In genomic region chr5:5767286-5767928, GRCh38 we compare ENCODE assay signal across 23 cellular contexts.
DNase-seq lines count a peak whose midpoint lies in the region; ATAC-seq, FAIRE-seq and TF ChIP-seq lines count a peak whose summit lies in the region.
"Had no signal": no experiment of that assay in that cellular context is flagged by ENCODE, and none has a peak within 500 bp of the region (broad histone marks: within the 10 kb centered on the region; RNA-seq: fewer than 3 reads in every experiment).

No MANE protein-coding gene starts in this region.

- no peak for TF ChIP-seq EP300 in K562 (IDR thresholded peaks at IDR 0.05; ENCODE audit: low read length)
- TF ChIP-seq EP300 in upper lobe of left lung (IDR thresholded peaks at IDR 0.05), result no peak

- H3K27me3 ChIP-seq in right atrium auricular region (no peaks in the 10 kb centered on the region), K562 (ENCODE audit: control insufficient read depth in 2 of 2, insufficient read depth in 2 of 2, low read length in 2 of 2) (peaks cover 0 to 4% of the 10 kb centered on the region in 2 experiments; a peak in 1 of 5 replicates), right lobe of liver (no peaks in the 10 kb centered on the region), upper lobe of left lung (no peaks in the 10 kb centered on the region)
- H3K27me3 ChIP-seq: suprapubic skin had no signal

- intact Hi-C loops in Right ventricle myocardium superior (cut with DNase I), result no loop called here
- intact Hi-C loops in K562 (cut with micrococcal nuclease), result no loop called here
- intact Hi-C loops in right lobe of liver (cut with DNase I), result no loop called here

- H4K20me1 ChIP-seq in K562 (replicated peaks; ENCODE audit: control insufficient read depth, insufficient read depth, low read length), result no peaks in the 10 kb centered on the region

- no peaks in the 10 kb centered on the region for H3K9me3 ChIP-seq in right atrium auricular region
- no peaks in the 10 kb centered on the region for H3K9me3 ChIP-seq in K562 (replicated peaks; ENCODE audit: control insufficient read depth, insufficient read depth, low read depth, low read length)
- no peaks in the 10 kb centered on the region for H3K9me3 ChIP-seq in right lobe of liver
- H3K9me3 ChIP-seq in upper lobe of left lung, result no peaks in the 10 kb centered on the region
- H3K9me3 ChIP-seq: suprapubic skin had no signal

- H3K9me1 ChIP-seq in K562 (ENCODE audit: control insufficient read depth, insufficient read depth, low read length), result no peaks in the 10 kb centered on the region

- TF ChIP-seq POLR2A in K562 (conservative IDR thresholded peaks at IDR 0.05), result no peak
- TF ChIP-seq POLR2A in right lobe of liver (IDR thresholded peaks at IDR 0.05), result no peak
- no peak for TF ChIP-seq POLR2A in upper lobe of left lung (IDR thresholded peaks at IDR 0.05)

- CTCF ChIA-PET in K562 (lab: Yijun Ruan, JAX; ENCODE audit: low intra/inter-chr PET ratio), result no interaction called here

- POLR2A ChIA-PET in K562 (lab: Yijun Ruan, JAX), result no interaction called here

- 0% methylated on average over 5 of the region's 5 CpGs for WGBS in K562 (ENCODE audit: insufficient coverage, low coverage, missing lambda C conversion rate)
- 27% methylated on average over 4 of the region's 5 CpGs for WGBS in right lobe of liver (ENCODE audit: insufficient coverage, low coverage, low lambda C conversion rate, missing lambda C conversion rate)
- 64 to 79% methylated on average over 3 to 5 of the region's 5 CpGs for WGBS in upper lobe of left lung, 2 donors

- no peaks in the 10 kb centered on the region for H3K36me3 ChIP-seq in right atrium auricular region
- H3K36me3 ChIP-seq in K562 (ENCODE audit: control insufficient read depth, insufficient read depth, low read length), result no peaks in the 10 kb centered on the region
- no peaks in the 10 kb centered on the region for H3K36me3 ChIP-seq in right lobe of liver
- H3K36me3 ChIP-seq in upper lobe of left lung, result no peaks in the 10 kb centered on the region
- H3K36me3 ChIP-seq: suprapubic skin had no signal

- no peak overlapping the region for H3K9ac ChIP-seq in K562 (ENCODE audit: insufficient read depth in 1 of 2, low read depth in 2 of 2, low read length in 2 of 2)

- no peak overlapping the region for H3K4me2 ChIP-seq in K562 (ENCODE audit: insufficient read depth, low read length)

- no peak for TF ChIP-seq CTCF in right atrium auricular region (IDR thresholded peaks at IDR 0.05)
- TF ChIP-seq CTCF in K562 (IDR thresholded peaks at IDR 0.05 in 2 of 3, conservative IDR thresholded peaks at IDR 0.05 in 1 of 3; ENCODE audit: insufficient read depth in 2 of 3, low read depth in 1 of 3, low read length in 3 of 3), result no peak
- TF ChIP-seq CTCF in right lobe of liver (IDR thresholded peaks at IDR 0.05), result no peak
- no peak for TF ChIP-seq CTCF in upper lobe of left lung (IDR thresholded peaks at IDR 0.05)
- TF ChIP-seq CTCF in GM13976 (IDR thresholded peaks at IDR 0.05; ENCODE audit: borderline replicate concordance, control extremely low read depth, extremely low read depth, insufficient read depth, missing control alignments), result no peak

- TF ChIP-seq RAD21 in K562 (CRISPR knock-in tag; conservative IDR thresholded peaks at IDR 0.05 in 1 of 2, IDR thresholded peaks at IDR 0.05 in 1 of 2), result no peak

- H3K4me3 ChIP-seq in right atrium auricular region (no peak overlapping the region), K562 (no peak overlapping the region), right lobe of liver (no peak overlapping the region), upper lobe of left lung (no peak overlapping the region)
- H3K4me3 ChIP-seq: coronary artery, suprapubic skin had no signal

- no TSS peak for BruUV-seq in K562 (replicated peaks; lab: Mats Ljungman, UMichigan)

- peak; percentile 99 for ATAC-seq in Right ventricle myocardium superior (ENCODE audit: poor library complexity)
- no peak for ATAC-seq in K562
- peak; percentile 98 to 99 (median 98) for ATAC-seq in right lobe of liver
- peak; percentile 48 to 60 for ATAC-seq in upper lobe of left lung (ENCODE audit: low FRiP score in 2 of 2)
- no peak for ATAC-seq in GM21528 (IDR thresholded peaks at IDR 0.05; ENCODE audit: low FRiP score, unreplicated experiment)
- no peak for ATAC-seq in HG03442 (IDR thresholded peaks at IDR 0.05; ENCODE audit: unreplicated experiment)
- ATAC-seq: activated CD4-positive, CD25-positive, alpha-beta regulatory T cell treated with anti-CD3 and anti-CD28 coated beads, Interleukin-2, amount 50 U/mL, for 24 hours; activated CD8-positive, alpha-beta T cell treated with anti-CD3 and anti-CD28 coated beads for 36 hours had no signal

- no peak overlapping the region for H2AFZ ChIP-seq in K562 (ENCODE audit: low read depth, low read length)

- H3K4me1 ChIP-seq in right atrium auricular region (peaks cover 0 to 5% of the 10 kb centered on the region in 2 donors), K562 (replicated peaks in 1 of 2; ENCODE audit: control insufficient read depth in 2 of 2, insufficient read depth in 2 of 2, low read length in 2 of 2) (no peaks in the 10 kb centered on the region), right lobe of liver (peaks cover 0 to 16% (median 4%) of the 10 kb centered on the region in 4 donors), upper lobe of left lung (no peaks in the 10 kb centered on the region)
- H3K4me1 ChIP-seq: suprapubic skin had no signal

- H3K79me2 ChIP-seq in K562 (ENCODE audit: control insufficient read depth, insufficient read depth, low read length), result no peaks in the 10 kb centered on the region

- in situ Hi-C loops in K562 (cut with MboI), result no loop called here
- in situ Hi-C loops in GM13976 (cut with MboI; ENCODE audit: low sequenced_read_pairs, unreplicated experiment), result no loop called here

- FAIRE-seq in K562 (lab: Jason Lieb, UNC), result peak; percentile 6
- FAIRE-seq: endometrium, GM18507 had no signal

- H3K27ac ChIP-seq in right atrium auricular region (no peak overlapping the region), K562 (ENCODE audit: extremely low read depth, low read depth, low read length) (no peak overlapping the region), right lobe of liver (peak overlapping the region in 2 of 3 donors; percentile 17 to 49), upper lobe of left lung (no peak overlapping the region)
- H3K27ac ChIP-seq: C4-2B, coronary artery, RWPE1, suprapubic skin had no signal

- peak; percentile 67 for DNase-seq in Right ventricle myocardium superior
- DNase-seq in right atrium auricular region (ENCODE audit: low spot score), result no peak
- DNase-seq in K562 (ENCODE audit: extremely low read depth in 1 of 4, low spot score in 3 of 4), result no peak
- DNase-seq in right lobe of liver, result peak; percentile 78 to 92 (median 82)
- peak in 1 of 2 donors; percentile 71 for DNase-seq in upper lobe of left lung
- no peak for DNase-seq in GM13976 (ENCODE audit: low spot score)
- DNase-seq: activated CD8-positive, alpha-beta T cell treated with anti-CD3 and anti-CD28 coated beads for 36 hours; activated gamma-delta T cell; activated T-cell treated with anti-CD3 and anti-CD28 coated beads for 4 hours; Calu3; H7; NCI-H187; NCI-H524 treated with DMSO at 0.1 percent for 48 hours; nephron progenitor cell had no signal

TF ChIP-seq in K562, 482 proteins besides CTCF, POLR2A, EP300 and RAD21:
- TF ChIP-seq POLR2AphosphoS5 (IDR thresholded peaks at IDR 0.05; ENCODE audit: control insufficient read depth, insufficient read depth, low read depth, low read length) (no peak), ZNF583 (CRISPR knock-in tag; IDR thresholded peaks at IDR 0.05) (no peak), SMARCC2 (IDR thresholded peaks at IDR 0.05; ENCODE audit: low read depth) (no peak), MEIS2 (IDR thresholded peaks at IDR 0.05; ENCODE audit: partially characterized antibody) (no peak), HNRNPK (IDR thresholded peaks at IDR 0.05; ENCODE audit: low read depth, low read length, poor library complexity, severe bottlenecking) (no peak), MCM2 (IDR thresholded peaks at IDR 0.05; ENCODE audit: low read depth) (no peak), VEZF1 (CRISPR knock-in tag; IDR thresholded peaks at IDR 0.05) (no peak), SUPT5H (IDR thresholded peaks at IDR 0.05) (no peak), THRAP3 (IDR thresholded peaks at IDR 0.05; ENCODE audit: borderline replicate concordance) (no peak)

Comparison
In these comparisons a context has a peak if more than half of its experiments do, and no peak if none do; other contexts are left out.
1. DNase-seq: peak in Right ventricle myocardium superior (single experiment) and right lobe of liver (3 of 3); none in right atrium auricular region (single experiment), K562 (0 of 4) and GM13976 (single experiment).
2. ATAC-seq: peak in Right ventricle myocardium superior (single experiment), right lobe of liver (4 of 4) and upper lobe of left lung (2 of 2); none in K562 (single experiment), GM21528 (single experiment) and HG03442 (single experiment).
3. H3K27ac ChIP-seq: peak in right lobe of liver (2 of 3); none in right atrium auricular region (0 of 2), K562 (single experiment) and upper lobe of left lung (0 of 4).